In genomic region chr5:59066367-59067163, GRCh38 we compare ENCODE assay signal across 11 cellular contexts.
DNase-seq lines count a peak whose midpoint lies in the region; ATAC-seq, FAIRE-seq and TF ChIP-seq lines count a peak whose summit lies in the region.
"Had no signal": no experiment of that assay in that cellular context is flagged by ENCODE, and none has a peak within 500 bp of the region (broad histone marks: within the 10 kb centered on the region; RNA-seq: fewer than 3 reads in every experiment).

No MANE protein-coding gene starts in this region.

- H2AFZ ChIP-seq in Karpas-422 (ENCODE audit: low read length), result no peak overlapping the region

- DNase-seq in AG08395 (ENCODE audit: low spot score), result peak; percentile 46
- DNase-seq in H54 (ENCODE audit: insufficient read length, low spot score), result no peak
- DNase-seq in amniotic epithelial cell (ENCODE audit: low read depth), result peak; percentile 95
- peak; percentile 77 for DNase-seq in myocyte (ENCODE audit: low read depth)
- no peak for DNase-seq in C1 segment of cervical spinal cord (lab: John Stamatoyannopoulos, UW)
- no peak for DNase-seq in Karpas-422
- no peak for DNase-seq in NK-92 (lab: John Stamatoyannopoulos, UW; ENCODE audit: unreplicated experiment)
- DNase-seq: small intestine had no signal

- no peak for ATAC-seq in esophagus mucosa

- no peaks in the 10 kb centered on the region for H3K9me3 ChIP-seq in Karpas-422 (ENCODE audit: low read length)
- H3K9me3 ChIP-seq: neutrophil had no signal

- H3K4me2 ChIP-seq in Karpas-422 (ENCODE audit: low read depth, low read length, poor library complexity, severe bottlenecking), result no peak overlapping the region

- no peak overlapping the region for H3K4me3 ChIP-seq in Karpas-422 (ENCODE audit: low read length)
- H3K4me3 ChIP-seq: BLaER1 treated with 17β-estradiol and CSF1 and Interleukin-3, amounts not matched to agents 10 nM and 100 nM had no signal

- no peaks in the 10 kb centered on the region for H3K4me1 ChIP-seq in Karpas-422 (ENCODE audit: low read length)

- H3K9ac ChIP-seq in Karpas-422 (ENCODE audit: low read length), result no peak overlapping the region
- H3K9ac ChIP-seq: BLaER1 treated with 17β-estradiol and CSF1 and Interleukin-3, amounts not matched to agents 10 nM and 100 nM had no signal

- no peaks in the 10 kb centered on the region for H3K36me3 ChIP-seq in Karpas-422 (ENCODE audit: insufficient read depth, low read length)
- H3K36me3 ChIP-seq: BLaER1 treated with 17β-estradiol and CSF1 and Interleukin-3, amounts not matched to agents 10 nM and 100 nM had no signal

- H3K9me2 ChIP-seq in Karpas-422 (replicated peaks; ENCODE audit: insufficient read depth, low read length), result no peaks in the 10 kb centered on the region

- H3K27ac ChIP-seq in Karpas-422 (ENCODE audit: low read length), result no peak overlapping the region
- H3K27ac ChIP-seq: BLaER1 treated with 17β-estradiol and CSF1 and Interleukin-3, amounts not matched to agents 10 nM and 100 nM; neutrophil had no signal

- no peaks in the 10 kb centered on the region for H3K79me2 ChIP-seq in Karpas-422 (ENCODE audit: low read length)

- no peaks in the 10 kb centered on the region for H3K27me3 ChIP-seq in Karpas-422 (ENCODE audit: low read length)
- H3K27me3 ChIP-seq: BLaER1 treated with 17β-estradiol and CSF1 and Interleukin-3, amounts not matched to agents 10 nM and 100 nM; neutrophil had no signal

- no peak for TF ChIP-seq POLR2A in H54 (IDR thresholded peaks at IDR 0.05; ENCODE audit: low read depth, low read length)

- peak; percentile 33 for FAIRE-seq in H54 (lab: Jason Lieb, UNC)
- FAIRE-seq: small intestine had no signal

- H4K20me1 ChIP-seq in Karpas-422 (ENCODE audit: insufficient read depth, low read depth, low read length), result no peaks in the 10 kb centered on the region
- H4K20me1 ChIP-seq: BLaER1 treated with 17β-estradiol and CSF1 and Interleukin-3, amounts not matched to agents 10 nM and 100 nM had no signal

Comparison
In these comparisons a context has a peak if more than half of its experiments do, and no peak if none do; other contexts are left out.
1. DNase-seq: peak in AG08395 (single experiment), amniotic epithelial cell (single experiment) and myocyte (single experiment); none in H54 (single experiment), C1 segment of cervical spinal cord (0 of 14), Karpas-422 (single experiment) and NK-92 (single experiment).